In the genomic region with DNA sequence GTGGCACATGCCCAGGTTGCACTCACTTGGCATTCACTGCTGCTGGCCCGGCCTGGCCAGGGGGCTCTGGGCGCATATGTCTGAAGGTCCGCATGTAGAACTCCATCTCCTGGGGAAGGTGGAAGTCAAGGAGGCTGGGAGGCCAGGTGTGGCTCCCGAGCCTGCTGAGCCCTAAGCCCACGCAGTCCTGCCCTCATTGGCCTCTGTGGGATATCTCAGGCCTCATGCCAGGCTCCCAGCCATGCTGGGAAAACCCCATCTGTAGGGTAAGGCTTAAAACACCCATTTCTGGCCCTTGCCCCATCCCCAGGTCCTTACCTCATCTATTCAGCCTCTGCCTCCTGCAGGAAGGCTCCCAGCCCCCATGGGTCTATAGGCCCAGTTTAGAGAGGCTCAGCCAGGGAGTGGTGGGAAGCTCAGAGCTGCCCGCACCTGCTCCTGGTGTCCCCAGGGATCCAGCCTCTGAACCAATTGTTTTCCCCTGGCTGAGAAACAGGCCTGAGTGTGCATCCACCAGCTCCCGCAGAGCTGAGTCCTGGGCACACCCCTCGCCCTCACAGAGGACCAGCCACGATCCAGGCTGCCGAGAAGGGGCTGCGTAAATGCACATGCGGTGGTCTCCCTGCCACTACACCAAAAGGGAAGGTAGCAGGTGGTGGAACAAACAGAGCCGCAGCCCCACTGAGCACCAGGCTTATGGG, we compare ENCODE assay signal across 8 cellular contexts. TPM values are rescaled to one million over a fixed set of nuclear protein-coding genes. Genes with fewer than 3 reads are reported as not detected.
DNase-seq lines count a peak whose midpoint lies in the region; ATAC-seq and TF ChIP-seq lines count a peak whose summit lies in the region.

No MANE protein-coding gene starts in this region.

- H3K27ac ChIP-seq in breast epithelium (peak overlapping the region; percentile 21 to 86), thyroid gland (no peak overlapping the region)
- no peak overlapping the region for H3K27ac ChIP-seq in CD4-positive, alpha-beta memory T cell (ENCODE audit: low read depth, low read length)

- peak overlapping the region in 2 of 3 experiments; percentile 38 to 39 for H3K27ac Mint-ChIP-seq in nephron
- H3K27ac Mint-ChIP-seq in CD4-positive, alpha-beta memory T cell = no peak overlapping the region

- peaks cover 16% of the 10 kb centered on the region for H3K27me3 Mint-ChIP-seq in nephron (ENCODE audit: low read depth)
- peaks cover 14 to 23% of the 10 kb centered on the region in 2 donors for H3K27me3 Mint-ChIP-seq in CD4-positive, alpha-beta memory T cell

- TF ChIP-seq CTCF in breast epithelium (IDR thresholded peaks at IDR 0.05) (no peak), nephron (IDR thresholded peaks at IDR 0.05; ENCODE audit: unreplicated experiment in 3 of 3) (no peak), thyroid gland (IDR thresholded peaks at IDR 0.05) (no peak)

- intact Hi-C loops in breast epithelium (cut with DNase I; ENCODE audit: low total_unique reads) (no loop called here), thyroid gland (cut with DNase I) (no loop called here)
- intact Hi-C loops in CD4-positive, alpha-beta memory T cell (cut with micrococcal nuclease) = loop anchor here (5.0 kb wide), 1 partner anchor 118 kb away; a partner anchor contains a TSS

- H3K4me1 ChIP-seq in breast epithelium = peaks cover 6 to 25% of the 10 kb centered on the region in 2 donors
- peaks cover 15% of the 10 kb centered on the region for H3K4me1 ChIP-seq in CD4-positive, alpha-beta memory T cell (ENCODE audit: insufficient read depth, low read length)
- peaks cover 29 to 73% of the 10 kb centered on the region in 2 donors for H3K4me1 ChIP-seq in thyroid gland

- peak overlapping the region in 1 of 3 donors; percentile 2 for H3K4me3 ChIP-seq in breast epithelium
- no peak overlapping the region for H3K4me3 ChIP-seq in CD4-positive, alpha-beta memory T cell (ENCODE audit: low read length in 2 of 2)
- H3K4me3 ChIP-seq in thyroid gland (replicated peaks in 1 of 3) = no peak overlapping the region

- H3K9me3 Mint-ChIP-seq in nephron = no peaks in the 10 kb centered on the region
- peaks cover 0 to 1% (median 0%) of the 10 kb centered on the region in 8 donors for H3K9me3 Mint-ChIP-seq in CD4-positive, alpha-beta memory T cell

- H3K9me3 ChIP-seq in breast epithelium = no peaks in the 10 kb centered on the region
- no peaks in the 10 kb centered on the region for H3K9me3 ChIP-seq in CD4-positive, alpha-beta memory T cell (ENCODE audit: control insufficient read depth in 1 of 2, low read length in 2 of 2)
- H3K9me3 ChIP-seq in thyroid gland = no peaks in the 10 kb centered on the region

- H3K27me3 ChIP-seq in breast epithelium = no peaks in the 10 kb centered on the region
- H3K27me3 ChIP-seq in CD4-positive, alpha-beta memory T cell (ENCODE audit: insufficient read depth, low read length) = peaks cover 18% of the 10 kb centered on the region
- H3K27me3 ChIP-seq in thyroid gland = no peaks in the 10 kb centered on the region

- H3K36me3 Mint-ChIP-seq in nephron (ENCODE audit: low read depth) = no peaks in the 10 kb centered on the region
- no peaks in the 10 kb centered on the region for H3K36me3 Mint-ChIP-seq in CD4-positive, alpha-beta memory T cell

- ATAC-seq in GM21717 (IDR thresholded peaks at IDR 0.05; ENCODE audit: unreplicated experiment) = no peak

- DNase-seq in D341Med (ENCODE audit: low spot score) (peak; percentile 80), NCI-H187 (lab: John Stamatoyannopoulos, UW) (peak; percentile 65 to 80), breast epithelium (ENCODE audit: low spot score in 2 of 2) (no peak), thyroid gland (no peak)
- no peak for DNase-seq in CD4-positive, alpha-beta memory T cell
- DNase-seq in activated CD8-positive, alpha-beta memory T cell treated with anti-CD3 and anti-CD28 coated beads for 24 hours = no peak

- CTCF ChIA-PET in CD4-positive, alpha-beta memory T cell (lab: Charles Lee; ENCODE audit: partially characterized antibody) = interaction anchor here (0.7 kb wide), 1 partner anchor 441 kb away, joined by 4 read pairs; no protein-coding TSS in a partner anchor

- H3K4me3 Mint-ChIP-seq in nephron = peak overlapping the region; percentile 4 to 49 (median 41)
- no peak overlapping the region for H3K4me3 Mint-ChIP-seq in CD4-positive, alpha-beta memory T cell

- POLR2A ChIA-PET in CD4-positive, alpha-beta memory T cell (lab: Charles Lee; ENCODE audit: partially characterized antibody) = no interaction called here

- no peak for TF ChIP-seq POLR2A in breast epithelium (IDR thresholded peaks at IDR 0.05)
- no peak for TF ChIP-seq POLR2A in thyroid gland (IDR thresholded peaks at IDR 0.05)

- 76 to 94% methylated on average over 6 to 13 of the region's 13 CpGs for WGBS in thyroid gland, 2 donors

- peaks cover 41% of the 10 kb centered on the region for H3K4me1 Mint-ChIP-seq in nephron
- peaks cover 2 to 9% (median 5%) of the 10 kb centered on the region in 4 donors for H3K4me1 Mint-ChIP-seq in CD4-positive, alpha-beta memory T cell

- no peaks in the 10 kb centered on the region for H3K36me3 ChIP-seq in breast epithelium
- H3K36me3 ChIP-seq in CD4-positive, alpha-beta memory T cell (ENCODE audit: insufficient read depth, low read length) = no peaks in the 10 kb centered on the region
- H3K36me3 ChIP-seq in thyroid gland = no peaks in the 10 kb centered on the region

RNA-seq across cellular contexts. Expression of a gene that starts 2.3 kb away (rescaled TPM):
- total RNA-seq in breast epithelium = 1 to 10 TPM; 1.3 to 6.9 (median 3.6) TPM
- not detected for total RNA-seq in CD4-positive, alpha-beta memory T cell
- polyA plus RNA-seq in CD4-positive, alpha-beta memory T cell = not detected
- total RNA-seq in thyroid gland = 1 to 10 TPM in 2 of 4 donors, under 1 TPM in 2; 0.54 to 2.3 (median 1.5) TPM

RNA-seq across cellular contexts. Expression of a gene that starts 20.7 kb away (rescaled TPM):
- total RNA-seq in breast epithelium (10 to 100 TPM; 17.4 to 20.3 (median 19.3) TPM), thyroid gland (10 to 100 TPM; 33.3 to 63.8 (median 50.9) TPM)
- total RNA-seq in CD4-positive, alpha-beta memory T cell = not detected
- polyA plus RNA-seq in CD4-positive, alpha-beta memory T cell = not detected

RNA-seq across cellular contexts. Expression of a gene that starts 35.3 kb away (rescaled TPM):
- total RNA-seq in breast epithelium = 10 to 100 TPM in 2 of 3 donors, under 1 TPM in 1; 0.32 to 66.9 (median 10.2) TPM
- not detected for total RNA-seq in CD4-positive, alpha-beta memory T cell
- under 1 TPM in 1 of 2 donors, not detected in 1; 0.29 TPM for polyA plus RNA-seq in CD4-positive, alpha-beta memory T cell
- 10 to 100 TPM in 2 of 4 donors, 1 to 10 TPM in 2; 4.6 to 11.9 (median 9.0) TPM for total RNA-seq in thyroid gland

Comparison
In these comparisons a context has a peak if more than half of its experiments do, and no peak if none do; other contexts are left out.
1. DNase-seq: peak in D341Med (single experiment) and NCI-H187 (2 of 2); none in breast epithelium (0 of 2), CD4-positive, alpha-beta memory T cell (0 of 5), activated CD8-positive, alpha-beta memory T cell treated with anti-CD3 and anti-CD28 coated beads for 24 hours (single experiment) and thyroid gland (0 of 2).
2. H3K27ac ChIP-seq: peak in breast epithelium (2 of 2); none in CD4-positive, alpha-beta memory T cell (single experiment) and thyroid gland (0 of 3).
3. H3K27ac Mint-ChIP-seq: peak in nephron (2 of 3); none in CD4-positive, alpha-beta memory T cell (0 of 7).
4. H3K4me3 Mint-ChIP-seq: peak in nephron (3 of 3); none in CD4-positive, alpha-beta memory T cell (0 of 8).
5. RNA of a gene that starts 20.7 kb away (total RNA-seq): 33.3 to 63.8 TPM in thyroid gland and 17.4 to 20.3 TPM in breast epithelium; not detected in CD4-positive, alpha-beta memory T cell; every median in the first group is over 10 times any median in the second.